In genomic region chr21:5118296-5118679, GRCh38 we compare ENCODE assay signal across 7 cellular contexts.
DNase-seq lines count a peak whose midpoint lies in the region; ATAC-seq lines count a peak whose summit lies in the region.
"Not testable (repeated sequence)": the region's sequence is repeated elsewhere in the genome, so short reads cannot be mapped to it uniquely, and the experiment has no call there.

No MANE protein-coding gene starts in this region.

- H3K4me1 Mint-ChIP-seq in activated CD4-positive, alpha-beta memory T cell treated with anti-CD3 and anti-CD28 coated beads for 36 hours (ENCODE audit: low read depth) = not testable (repeated sequence)

- WGBS in right cardiac atrium = 83% methylated on average over 4 of the region's 17 CpGs

- not testable (repeated sequence) for H3K4me1 ChIP-seq in right cardiac atrium (ENCODE audit: control insufficient read depth, insufficient read depth, low read length)

- not testable (repeated sequence) for H3K4me3 ChIP-seq in right cardiac atrium (ENCODE audit: low read length)

- H3K27me3 ChIP-seq in right cardiac atrium (ENCODE audit: control insufficient read depth, insufficient read depth) = not testable (repeated sequence)

- intact Hi-C loops in activated CD4-positive, alpha-beta memory T cell treated with anti-CD3 and anti-CD28 coated beads for 36 hours (cut with micrococcal nuclease); right cardiac atrium (cut with DNase I): not testable (repeated sequence)

- H3K9me3 ChIP-seq in right cardiac atrium (ENCODE audit: control insufficient read depth, low read length) = not testable (repeated sequence)

- not testable (repeated sequence) for H3K36me3 Mint-ChIP-seq in activated CD4-positive, alpha-beta memory T cell treated with anti-CD3 and anti-CD28 coated beads for 36 hours

- ATAC-seq in GM19397 (IDR thresholded peaks at IDR 0.05; ENCODE audit: unreplicated experiment) (peak; percentile 41), HG02798 (IDR thresholded peaks at IDR 0.05; ENCODE audit: poor library complexity, unreplicated experiment) (peak; percentile 50)
- not testable (repeated sequence) for ATAC-seq in right cardiac atrium

- not testable (repeated sequence) for H3K27ac ChIP-seq in right cardiac atrium (ENCODE audit: low read length)

- DNase-seq in T follicular helper cell (ENCODE audit: low read depth) (peak; percentile 54), right cardiac atrium (peak; percentile 4 to 37 (median 32))
- peak; percentile 56 for DNase-seq in activated CD4-positive, alpha-beta memory T cell treated with anti-CD3 and anti-CD28 coated beads for 36 hours
- peak; percentile 29 for DNase-seq in activated naive CD4-positive, alpha-beta T cell treated with anti-CD3 and anti-CD28 coated beads, Interleukin-2, amount 50 U/mL, for 16 hours
- peak; percentile 63 for DNase-seq in stimulated activated CD4-positive, alpha-beta T cell treated with anti-CD3 and anti-CD28 coated beads, Interleukin-1b, Interleukin-23, amount 100 ng/mL, for 48 hours

- CTCF ChIA-PET in activated CD4-positive, alpha-beta memory T cell treated with anti-CD3 and anti-CD28 coated beads for 36 hours (lab: Charles Lee) = not testable (repeated sequence)

- POLR2A ChIA-PET in activated CD4-positive, alpha-beta memory T cell treated with anti-CD3 and anti-CD28 coated beads for 36 hours (lab: Charles Lee) = not testable (repeated sequence)

- not testable (repeated sequence) for H3K27ac Mint-ChIP-seq in activated CD4-positive, alpha-beta memory T cell treated with anti-CD3 and anti-CD28 coated beads for 36 hours

- not testable (repeated sequence) for H3K27me3 Mint-ChIP-seq in activated CD4-positive, alpha-beta memory T cell treated with anti-CD3 and anti-CD28 coated beads for 36 hours

- not testable (repeated sequence) for H3K9me3 Mint-ChIP-seq in activated CD4-positive, alpha-beta memory T cell treated with anti-CD3 and anti-CD28 coated beads for 36 hours

- H3K4me3 Mint-ChIP-seq in activated CD4-positive, alpha-beta memory T cell treated with anti-CD3 and anti-CD28 coated beads for 36 hours = not testable (repeated sequence)
